ENCODE assay signal across 8 cellular contexts in the genomic region with DNA sequence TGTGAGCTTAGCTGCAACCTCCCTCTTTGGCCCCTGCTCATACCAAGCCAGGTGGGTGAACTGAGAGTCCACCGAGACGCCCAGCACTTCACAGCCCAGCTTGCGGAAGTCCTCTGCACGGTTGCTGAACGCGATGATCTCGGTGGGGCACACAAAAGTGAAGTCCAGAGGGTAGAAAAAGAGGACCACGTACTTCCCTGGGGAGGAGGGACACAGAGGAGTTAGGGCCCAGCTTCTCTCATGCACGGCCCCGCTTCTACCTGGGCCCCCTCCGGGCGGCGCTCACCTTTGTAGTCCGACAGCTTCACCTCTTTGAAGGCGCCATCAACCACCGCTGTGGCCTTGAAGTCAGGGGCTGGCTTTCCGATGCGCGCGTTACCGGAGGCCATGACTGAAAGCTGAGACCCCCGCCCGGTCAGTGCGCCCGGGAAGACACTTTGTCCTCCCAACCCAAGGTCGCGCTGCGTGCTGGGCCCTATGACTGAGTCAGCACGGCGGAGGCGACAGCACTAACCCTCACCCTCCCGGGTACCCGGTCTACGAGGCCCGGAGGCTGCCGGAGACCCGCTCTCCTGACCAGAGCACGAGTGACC. TPM values are rescaled to one million over a fixed set of nuclear protein-coding genes. Genes with fewer than 3 reads are reported as not detected.
DNase-seq lines count a peak whose midpoint lies in the region; ATAC-seq and TF ChIP-seq lines count a peak whose summit lies in the region.

No MANE protein-coding gene starts in this region.

- no CpG with 5 or more reads among the region's 38 CpGs for WGBS in mesendoderm (ENCODE audit: extremely low coverage, insufficient coverage, low lambda C conversion rate)

- H3K36me3 ChIP-seq in PC-9 (ENCODE audit: low read depth) (0 out of 2 replicates have a peak, but pooled peaks cover 7% of the 10 kb centered on the region), mesendoderm (ENCODE audit: control insufficient read depth, insufficient read depth, low read length) (peaks cover 2% of the 10 kb centered on the region), uterus (no peaks in the 10 kb centered on the region)

- H2AFZ ChIP-seq in PC-9 = peak overlapping the region; percentile 92

- peaks cover 59% of the 10 kb centered on the region for H3F3A ChIP-seq in PC-9 (ENCODE audit: insufficient read depth, low read depth)

- H3K27me3 ChIP-seq in PC-9 (ENCODE audit: insufficient read depth, low read depth) = no peaks in the 10 kb centered on the region
- H3K27me3 ChIP-seq in mesendoderm (ENCODE audit: insufficient read depth, low read length, poor library complexity) = no peaks in the 10 kb centered on the region
- no peaks in the 10 kb centered on the region for H3K27me3 ChIP-seq in uterus

- H3K4me3 ChIP-seq in PC-9 (peak overlapping the region; percentile 89), mesendoderm (ENCODE audit: low read length) (peak overlapping the region; percentile 97), uterus (peak overlapping the region; percentile 55 to 84)

- H4K20me1 ChIP-seq in PC-9 (ENCODE audit: insufficient read depth) = 0 out of 2 replicates have a peak, but pooled peaks cover 5% of the 10 kb centered on the region

- ATAC-seq in HG02884 (IDR thresholded peaks at IDR 0.05; ENCODE audit: unreplicated experiment) (no peak), GM19455 (IDR thresholded peaks at IDR 0.05; ENCODE audit: unreplicated experiment) (no peak), GM21528 (IDR thresholded peaks at IDR 0.05; ENCODE audit: low FRiP score, unreplicated experiment) (no peak)

- intact Hi-C loops in PC-9 (cut with micrococcal nuclease; ENCODE audit: unreplicated experiment) = no loop called here
- intact Hi-C loops in uterus (cut with DNase I; ENCODE audit: low total_unique reads) = loop anchor here (5.0 kb wide), 1 partner anchor 34 kb away; no protein-coding TSS in a partner anchor

- peak overlapping the region; percentile 99 for H3K9ac ChIP-seq in mesendoderm (ENCODE audit: low read length)

- H2BK15ac ChIP-seq in mesendoderm (replicated peaks; ENCODE audit: low read depth) = no peak overlapping the region

- H3K79me2 ChIP-seq in PC-9 (ENCODE audit: low read depth) (peaks cover 22% of the 10 kb centered on the region), mesendoderm (ENCODE audit: control insufficient read depth, insufficient read depth, low read length) (peaks cover 3% of the 10 kb centered on the region)

- peak overlapping the region; percentile 27 for H2BK5ac ChIP-seq in mesendoderm (ENCODE audit: low read length)

- no peak overlapping the region for H4K8ac ChIP-seq in mesendoderm (ENCODE audit: low read depth, low read length)

- DNase-seq in ELF-1 (ENCODE audit: low read depth, low spot score) (peak; percentile 43), PC-9 (no peak), mesendoderm (no peak), uterus (no peak)

- H4K5ac ChIP-seq in mesendoderm (ENCODE audit: low read length) = no peak overlapping the region

- no peaks in the 10 kb centered on the region for H3K9me3 ChIP-seq in PC-9 (ENCODE audit: insufficient read depth, low read depth)
- H3K9me3 ChIP-seq in uterus = no peaks in the 10 kb centered on the region

- H2AK5ac ChIP-seq in mesendoderm (ENCODE audit: low read length) = no peak overlapping the region

- CTCF ChIA-PET in PC-9 (lab: Charles Lee) = interaction anchor here (0.6 to 1.3 kb wide), 2 partner anchors 23 to 34 kb away, joined by 3 to 4 read pairs; no protein-coding TSS in a partner anchor

- no peak for TF ChIP-seq POLR2A in uterus (IDR thresholded peaks at IDR 0.05)

- TSS peak; percentile 49 for BruUV-seq in PC-9 (replicated peaks; lab: Mats Ljungman, UMichigan)

- no peaks in the 10 kb centered on the region for H3K9me2 ChIP-seq in PC-9 (ENCODE audit: insufficient read depth)

- H3K4me2 ChIP-seq in PC-9 (peak overlapping the region; percentile 95), mesendoderm (ENCODE audit: low read length) (peak overlapping the region; percentile 91)

- H3K18ac ChIP-seq in mesendoderm (ENCODE audit: low read length) = peak overlapping the region; percentile 11

- H3K27ac ChIP-seq in PC-9 (no peak overlapping the region), cingulate gyrus (ENCODE audit: low read depth, low read length) (peak overlapping the region; percentile 78), mesendoderm (ENCODE audit: low read depth, low read length) (no peak overlapping the region), uterus (peak overlapping the region; percentile 56 to 86)

- H3K4ac ChIP-seq in mesendoderm (ENCODE audit: low read depth, low read length) = peak overlapping the region; percentile 11

- H3K23ac ChIP-seq in mesendoderm (ENCODE audit: low read length) = no peak overlapping the region

- H2BK120ac ChIP-seq in mesendoderm (ENCODE audit: low read depth, low read length) = no peak overlapping the region

- peaks cover 5% of the 10 kb centered on the region for H3K79me1 ChIP-seq in mesendoderm (ENCODE audit: low read length)

- peak overlapping the region; percentile 99 for H3K56ac ChIP-seq in mesendoderm (ENCODE audit: low read length)

- TF ChIP-seq CTCF in PC-9 (conservative IDR thresholded peaks at IDR 0.05) (no peak), uterus (IDR thresholded peaks at IDR 0.05) (no peak)

- POLR2A ChIA-PET in PC-9 (lab: Charles Lee; ENCODE audit: unreplicated experiment) = interaction anchor here (0.5 to 0.7 kb wide), 2 partner anchors 23 to 34 kb away, joined by 3 read pairs; no protein-coding TSS in a partner anchor

- H3K4me1 ChIP-seq in PC-9 (replicated peaks; ENCODE audit: insufficient read depth) (peaks cover 27% of the 10 kb centered on the region), mesendoderm (ENCODE audit: control insufficient read depth, low read depth, low read length) (peaks cover 4% of the 10 kb centered on the region), uterus (peaks cover 0 to 8% of the 10 kb centered on the region in 2 donors)

RNA-seq across cellular contexts. Expression of gene PRDX2, which starts 0.6 kb away (rescaled TPM):
- 268 and 271 TPM in 2 replicates for total RNA-seq in PC-9 (2021)
- polyA plus RNA-seq in mesendoderm (2013, experiment 1 of 2) = 210 TPM
- 216 TPM for polyA plus RNA-seq in mesendoderm (2013, experiment 2 of 2)
- total RNA-seq in uterus = 100 to 1,000 TPM; 148 to 178 (median 163) TPM

RNA-seq across cellular contexts. Expression of gene THSD8, which starts 0.9 kb away (rescaled TPM):
- total RNA-seq in PC-9 (2021) (28.8 and 30.0 TPM in 2 replicates), uterus (1 to 10 TPM in 1 of 4 donors, not detected in 3; 4.1 TPM)
- polyA plus RNA-seq in mesendoderm (2013, experiment 1 of 2) = 25.8 TPM
- 28.2 TPM for polyA plus RNA-seq in mesendoderm (2013, experiment 2 of 2)

RNA-seq across cellular contexts. Expression of gene RNASEH2A, which starts 5.4 kb away (rescaled TPM):
- total RNA-seq in PC-9 (2021) (38.6 and 60.4 TPM in 2 replicates), uterus (10 to 100 TPM in 1 of 4 donors, 1 to 10 TPM in 3; 2.3 to 18.9 (median 3.1) TPM)
- polyA plus RNA-seq in mesendoderm (2013, experiment 1 of 2) = 24.8 TPM
- polyA plus RNA-seq in mesendoderm (2013, experiment 2 of 2) = 25.7 TPM

RNA-seq across cellular contexts. Expression of gene JUNB, which starts 9.7 kb away (rescaled TPM):
- total RNA-seq in PC-9 (2021) = 70.7 and 87.0 TPM in 2 replicates
- 2.2 TPM for polyA plus RNA-seq in mesendoderm (2013, experiment 1 of 2)
- polyA plus RNA-seq in mesendoderm (2013, experiment 2 of 2) = 2.5 TPM
- total RNA-seq in uterus = 100 to 1,000 TPM in 1 of 4 donors, 10 to 100 TPM in 3; 47.4 to 417 (median 81.5) TPM

RNA-seq across cellular contexts. Expression of gene HOOK2, which starts 25.6 kb away (rescaled TPM):
- total RNA-seq in PC-9 (2021) (109 and 127 TPM in 2 replicates), uterus (10 to 100 TPM in 2 of 4 donors, 1 to 10 TPM in 1, under 1 TPM in 1; 0.59 to 37.5 (median 14.0) TPM)
- 25.7 TPM for polyA plus RNA-seq in mesendoderm (2013, experiment 1 of 2)
- 28.2 TPM for polyA plus RNA-seq in mesendoderm (2013, experiment 2 of 2)

Comparison
In these comparisons a context has a peak if more than half of its experiments do, and no peak if none do; other contexts are left out.
1. H3K27ac ChIP-seq: peak in cingulate gyrus (single experiment) and uterus (2 of 2); none in PC-9 (single experiment) and mesendoderm (single experiment).
2. Peak in every context shown above with its lines, with median percentiles within 50 percentile points of each other: H3K4me3 ChIP-seq.